In the genomic region with DNA sequence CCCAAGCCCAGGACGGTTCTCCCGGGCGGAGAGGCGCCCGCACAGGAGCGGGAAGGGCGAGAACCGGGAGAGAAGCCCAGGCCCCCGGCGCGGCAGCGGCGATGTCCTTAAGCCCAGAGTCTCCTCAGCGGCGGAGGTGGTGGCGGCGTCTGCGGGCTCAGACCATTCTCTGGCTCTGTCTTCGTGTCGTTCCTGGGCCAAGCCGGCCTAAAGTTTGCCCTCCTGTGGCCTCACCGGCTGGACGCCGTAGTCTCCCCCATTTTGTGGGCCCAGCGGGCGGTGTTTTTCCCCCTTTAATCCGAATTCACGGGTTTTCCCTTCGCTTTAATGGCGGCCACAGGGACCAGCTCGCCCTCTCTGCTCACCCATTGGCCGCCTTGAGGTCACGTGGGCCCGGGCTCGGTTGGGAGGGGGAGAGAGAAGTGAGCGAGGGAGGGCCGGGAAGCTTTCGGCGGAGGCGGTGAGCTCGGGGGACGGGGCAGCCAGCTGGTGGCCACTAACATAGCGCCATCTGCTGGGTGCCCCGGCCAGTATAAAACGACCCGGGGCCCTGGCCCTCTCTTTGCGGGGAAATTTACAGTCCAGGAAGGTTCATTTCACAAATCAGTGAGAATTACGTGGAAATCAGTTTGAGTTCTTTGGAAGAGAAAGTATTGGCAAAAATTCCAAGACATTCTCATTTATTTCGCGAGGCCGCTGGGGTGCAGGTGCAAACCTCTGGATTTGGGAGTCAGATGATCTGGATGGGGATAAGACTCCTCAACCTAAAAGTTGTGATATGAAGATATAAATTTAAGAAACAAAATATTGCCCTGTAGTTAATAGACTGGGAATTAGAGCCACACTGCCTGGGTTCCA, we compare ENCODE assay signal across 8 cellular contexts. TPM values are rescaled to one million over a fixed set of nuclear protein-coding genes. Genes with fewer than 3 reads are reported as not detected.
DNase-seq lines count a peak whose midpoint lies in the region; ATAC-seq and TF ChIP-seq lines count a peak whose summit lies in the region.

No MANE protein-coding gene starts in this region.

- H2AFZ ChIP-seq in IMR-90 (replicated peaks; ENCODE audit: low read length, poor library complexity) (peak overlapping the region; percentile 99), OCI-LY3 (ENCODE audit: low read depth, low read length) (peak overlapping the region; percentile 97)

- BruUV-seq in IMR-90 (replicated peaks; lab: Mats Ljungman, UMichigan) = no TSS peak

- CTCF ChIA-PET in IMR-90 (lab: Yijun Ruan, JAX) = interaction anchor here (0.5 to 1.2 kb wide), 8 partner anchors 11 to 51 kb away, joined by 3 to 9 read pairs (median 4); no protein-coding TSS in a partner anchor

- H3K4me2 ChIP-seq in IMR-90 (ENCODE audit: low read depth, low read length) = peak overlapping the region; percentile 50; the same call in 1 of the 2 replicates
- H3K4me2 ChIP-seq in OCI-LY3 (ENCODE audit: low read length) = peak overlapping the region; percentile 92

- H3K18ac ChIP-seq in IMR-90 (ENCODE audit: low read depth, low read length) = peak overlapping the region; percentile 96

- in situ Hi-C loops in IMR-90 (cut with MboI; ENCODE audit: low sequenced_read_pairs) = loop anchor here (25.0 kb wide), 1 partner anchor 429 kb away; no protein-coding TSS in a partner anchor

- H2AK5ac ChIP-seq in IMR-90 (ENCODE audit: low read depth, low read length) = 0 out of 2 replicates have a peak overlapping the region, but pooled peaks have one; percentile 21

- peak; percentile 66 for TF ChIP-seq RAD21 in IMR-90 (IDR thresholded peaks at IDR 0.05; ENCODE audit: low read length)

- peak overlapping the region; percentile 99 for H3K27ac ChIP-seq in IMR-90 (ENCODE audit: insufficient read depth, low read length)
- H3K27ac ChIP-seq in OCI-LY3 (ENCODE audit: low read length) = peak overlapping the region; percentile 82

- H3K36me3 ChIP-seq in IMR-90 (ENCODE audit: control insufficient read depth, insufficient read depth, low read length) = peaks cover under 1% of the 10 kb centered on the region; the same call in 1 of the 2 replicates
- H3K36me3 ChIP-seq in OCI-LY3 (replicated peaks; ENCODE audit: low read depth, low read length) = peaks cover 21% of the 10 kb centered on the region

- H3K4me1 ChIP-seq in IMR-90 (ENCODE audit: control insufficient read depth, insufficient read depth, low read length) (peaks cover 2% of the 10 kb centered on the region; the same call in 1 of the 2 replicates), OCI-LY3 (ENCODE audit: low read length) (peaks cover 33% of the 10 kb centered on the region)

- no peaks in the 10 kb centered on the region for H3K9me1 ChIP-seq in IMR-90 (ENCODE audit: insufficient read depth, low read length)

- H3K14ac ChIP-seq in IMR-90 (replicated peaks; ENCODE audit: low read depth, low read length) = peak overlapping the region; percentile 100

- H2AK9ac ChIP-seq in IMR-90 (replicated peaks; ENCODE audit: low read depth, low read length, poor library complexity) = peak overlapping the region; percentile 85

- H2BK20ac ChIP-seq in IMR-90 (ENCODE audit: low read depth, low read length) = 0 out of 2 replicates have a peak overlapping the region, but pooled peaks have one; percentile 20

- H3K4ac ChIP-seq in IMR-90 (ENCODE audit: low read depth, low read length) = peak overlapping the region; percentile 96

- H4K20me1 ChIP-seq in IMR-90 (ENCODE audit: insufficient read depth, low read length) (peaks cover 37% of the 10 kb centered on the region), OCI-LY3 (ENCODE audit: insufficient read depth, low read length) (peaks cover 34% of the 10 kb centered on the region)

- dilution Hi-C loops in IMR-90 (cut with HindIII; ENCODE audit: low sequenced_read_pairs, unreplicated experiment) = no loop called here

- H3K79me1 ChIP-seq in IMR-90 (ENCODE audit: low read depth in 1 of 2, low read length in 2 of 2) = peaks cover 0 to 19% of the 10 kb centered on the region in 2 experiments; a peak in 2 of 4 replicates

- H3K9me3 ChIP-seq in IMR-90 (ENCODE audit: control insufficient read depth, insufficient read depth, low read length) (no peaks in the 10 kb centered on the region), OCI-LY3 (ENCODE audit: insufficient read depth, low read length) (no peaks in the 10 kb centered on the region)

- POLR2A ChIA-PET in IMR-90 (lab: Charles Lee; ENCODE audit: unreplicated experiment) = no interaction called here

- TF ChIP-seq CTCF in IMR-90 (conservative IDR thresholded peaks at IDR 0.05; ENCODE audit: low read depth, low read length) = peak; percentile 97
- peak; percentile 88 for TF ChIP-seq CTCF in OCI-LY3 (IDR thresholded peaks at IDR 0.05; ENCODE audit: low read depth, low read length)

- TF ChIP-seq POLR2A in IMR-90 (IDR thresholded peaks at IDR 0.05; ENCODE audit: low read depth, low read length) = peak; percentile 83

- H3K27me3 ChIP-seq in IMR-90 (ENCODE audit: control insufficient read depth, insufficient read depth, low read length) (no peaks in the 10 kb centered on the region), OCI-LY3 (ENCODE audit: low read depth, low read length) (no peaks in the 10 kb centered on the region)

- H3K23ac ChIP-seq in IMR-90 (ENCODE audit: low read depth, low read length) = peak overlapping the region; percentile 98

- no peak overlapping the region for H2BK15ac ChIP-seq in IMR-90 (ENCODE audit: low read depth, low read length)

- H3K56ac ChIP-seq in IMR-90 (ENCODE audit: extremely low read depth, insufficient read depth, low read length) = peak overlapping the region; percentile 96

- H3K9ac ChIP-seq in IMR-90 (ENCODE audit: low read depth, low read length) (peak overlapping the region; percentile 99), OCI-LY3 (ENCODE audit: low read length) (peak overlapping the region; percentile 94)

- peak; percentile 91 for ATAC-seq in GM21528 (IDR thresholded peaks at IDR 0.05; ENCODE audit: low FRiP score, unreplicated experiment)
- peak; percentile 95 for ATAC-seq in IMR-90 (ENCODE audit: low read depth)

- peak overlapping the region; percentile 96 for H2BK5ac ChIP-seq in IMR-90 (ENCODE audit: low read depth, low read length, poor library complexity, severe bottlenecking)

- DNase-seq in DMS153 (lab: John Stamatoyannopoulos, UW) = peak; percentile 85
- DNase-seq in IMR-90 = peak; percentile 96
- peak; percentile 95 for DNase-seq in activated T-cell treated with anti-CD3 and anti-CD28 coated beads for 24 hours (ENCODE audit: low read depth)
- peak; percentile 100 for DNase-seq in epidermal melanocyte (ENCODE audit: insufficient read length, low spot score)
- peak; percentile 97 for DNase-seq in middle frontal gyrus (ENCODE audit: extremely low spot score, low spot score)
- peak; percentile 97 to 98 for DNase-seq in stimulated activated CD8-positive, alpha-beta memory T cell treated with anti-CD3 and anti-CD28 coated beads, Interleukin-2, amount 100 ng/mL, for 1 hour (ENCODE audit: low read depth in 2 of 2)

- peak overlapping the region; percentile 68 for H2BK120ac ChIP-seq in IMR-90 (ENCODE audit: low read depth, low read length)

- intact Hi-C loops in IMR-90 (cut with micrococcal nuclease) = loop anchor here (5.0 kb wide), 2 partner anchors 429 to 654 kb away; no protein-coding TSS in a partner anchor

- WGBS in IMR-90 (ENCODE audit: extremely low coverage in 2 of 2, insufficient read length in 1 of 2), 2 experiments = 0% methylated on average over 9 of the region's 51 CpGs; no CpG with 5 or more reads in 1 of the 2 experiments

- H3K4me3 ChIP-seq in IMR-90 (ENCODE audit: insufficient read depth, low read depth, low read length) (peak overlapping the region; percentile 97), OCI-LY3 (ENCODE audit: low read length) (peak overlapping the region; percentile 86)

- H3K79me2 ChIP-seq in OCI-LY3 (ENCODE audit: low read length) = peaks cover 48% of the 10 kb centered on the region

- H4K91ac ChIP-seq in IMR-90 (ENCODE audit: insufficient read depth, low read depth, low read length) = peak overlapping the region; percentile 94

- peak overlapping the region; percentile 83 to 97 for H4K8ac ChIP-seq in IMR-90 (ENCODE audit: low read depth in 2 of 2, low read length in 2 of 2)

- peak overlapping the region; percentile 94 for H4K5ac ChIP-seq in IMR-90 (ENCODE audit: low read depth, low read length)

TF ChIP-seq in IMR-90, 13 proteins besides CTCF, POLR2A, EP300 and RAD21:
- TF ChIP-seq, protein P1, sequence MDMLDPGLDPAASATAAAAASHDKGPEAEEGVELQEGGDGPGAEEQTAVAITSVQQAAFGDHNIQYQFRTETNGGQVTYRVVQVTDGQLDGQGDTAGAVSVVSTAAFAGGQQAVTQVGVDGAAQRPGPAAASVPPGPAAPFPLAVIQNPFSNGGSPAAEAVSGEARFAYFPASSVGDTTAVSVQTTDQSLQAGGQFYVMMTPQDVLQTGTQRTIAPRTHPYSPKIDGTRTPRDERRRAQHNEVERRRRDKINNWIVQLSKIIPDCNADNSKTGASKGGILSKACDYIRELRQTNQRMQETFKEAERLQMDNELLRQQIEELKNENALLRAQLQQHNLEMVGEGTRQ (IDR thresholded peaks at IDR 0.05; ENCODE audit: low read depth, low read length) = peak; percentile 99
- TF ChIP-seq RFX5 (IDR thresholded peaks at IDR 0.05; ENCODE audit: low read depth, low read length) = no peak
- no peak for TF ChIP-seq BHLHE40 (IDR thresholded peaks at IDR 0.05; ENCODE audit: low read depth, low read length)
- peak; percentile 53; the same call in 1 of the 2 replicates for TF ChIP-seq CHD1 (IDR thresholded peaks at IDR 0.05; ENCODE audit: low read depth, low read length)
- TF ChIP-seq MAZ (IDR thresholded peaks at IDR 0.05; ENCODE audit: borderline replicate concordance, low read depth, low read length) = peak; percentile 98
- TF ChIP-seq ELK1 (IDR thresholded peaks at IDR 0.05; ENCODE audit: borderline replicate concordance, low read depth, low read length) = no peak
- TF ChIP-seq FOS (IDR thresholded peaks at IDR 0.05; ENCODE audit: low read depth, low read length) = peak; percentile 52; the same call in 1 of the 2 replicates
- peak; percentile 65 for TF ChIP-seq SMC3 (IDR thresholded peaks at IDR 0.05; ENCODE audit: low read depth, low read length)
- no peak for TF ChIP-seq RCOR1 (IDR thresholded peaks at IDR 0.05; ENCODE audit: insufficient replicate concordance, low read length)

RNA-seq across cellular contexts. Expression of gene MED13, which starts 0.8 kb away (rescaled TPM):
- 51.1 and 67.2 TPM in 2 replicates for total RNA-seq in IMR-90 (2012; rRNA removed)
- polyA plus RNA-seq in IMR-90 (2012; rRNA removed) = 7.1 and 9.7 TPM in 2 replicates
- 1.5 and 3.2 TPM in 2 replicates for polyA plus RNA-seq in IMR-90 (2012; cell fraction: cytosol; rRNA removed)
- 2.9 and 17.1 TPM in 2 replicates for polyA plus RNA-seq in IMR-90 (2012; cell fraction: nucleus; rRNA removed; ENCODE audit: low replicate concordance)

Comparison
In these comparisons a context has a peak if more than half of its experiments do, and no peak if none do; other contexts are left out.
1. Peak in every context shown above with its lines: DNase-seq, ATAC-seq, H3K4me3 ChIP-seq and H3K27ac ChIP-seq.